Comparison of ENCODE assay signal across 9 cellular contexts in the genomic region with DNA sequence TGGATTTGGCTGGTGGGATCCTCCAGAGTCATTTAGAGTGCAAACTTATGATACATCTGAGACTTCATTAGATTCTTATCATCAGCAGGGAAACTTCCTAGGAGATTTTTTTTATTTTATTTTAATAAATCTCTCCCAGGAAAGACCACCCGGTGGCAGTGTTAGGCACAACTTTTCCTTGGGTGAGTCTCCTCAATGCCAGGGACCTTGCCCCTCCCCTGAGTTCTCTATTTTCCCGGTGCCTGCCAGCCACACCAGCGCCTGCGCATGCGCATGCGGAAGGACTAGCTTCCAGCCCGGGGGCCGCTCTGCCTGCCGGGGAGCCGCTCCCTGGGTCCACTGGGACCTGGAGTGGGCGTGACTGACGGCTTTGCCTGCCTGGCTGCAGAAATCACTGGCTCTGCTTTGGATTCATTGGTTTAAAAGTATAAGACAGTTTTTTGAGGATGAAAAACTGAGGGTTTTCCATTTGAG.
DNase-seq lines count a peak whose midpoint lies in the region; ATAC-seq, FAIRE-seq and TF ChIP-seq lines count a peak whose summit lies in the region.
"Had no signal": no experiment of that assay in that cellular context is flagged by ENCODE, and none has a peak within 500 bp of the region (broad histone marks: within the 10 kb centered on the region; RNA-seq: fewer than 3 reads in every experiment).

No MANE protein-coding gene starts in this region.

- peak; percentile 58 for TF ChIP-seq RAD21 in SK-N-SH (IDR thresholded peaks at IDR 0.05; ENCODE audit: low read length)

- H3F3A ChIP-seq in SK-N-SH (replicated peaks; ENCODE audit: insufficient read depth): no peaks in the 10 kb centered on the region

- no peak overlapping the region for H2BK5ac ChIP-seq in neuronal stem cell (ENCODE audit: low read length)

- CTCF ChIA-PET in SK-N-SH (lab: Yijun Ruan, JAX): interaction anchor here (0.9 to 1.4 kb wide), 7 partner anchors 9 to 313 kb away, joined by 3 to 6 read pairs (median 4); no protein-coding TSS in a partner anchor

- no peak overlapping the region for H3K14ac ChIP-seq in neuronal stem cell (ENCODE audit: low read length)

- no peak overlapping the region for H2AK5ac ChIP-seq in neuronal stem cell (ENCODE audit: low read depth, low read length)

- H3K4me2 ChIP-seq in SK-N-SH (peak overlapping the region; percentile 54; the same call in 1 of the 2 replicates), neuronal stem cell (ENCODE audit: insufficient read depth, low read length, poor library complexity, severe bottlenecking) (no peak overlapping the region)

- WGBS in SK-N-SH (ENCODE audit: low lambda C conversion rate): 4% methylated on average over 12 of the region's 12 CpGs
- WGBS in neuronal stem cell (ENCODE audit: extremely low coverage in 2 of 2, insufficient read length in 2 of 2, insufficient replicate concordance in 1 of 2), 2 donors: no CpG with 5 or more reads among the region's 12 CpGs

- H3K4me3 ChIP-seq in SK-N-SH (ENCODE audit: low read depth in 2 of 2, low read length in 1 of 2) (peak overlapping the region; percentile 32 to 46), neuronal stem cell (ENCODE audit: low read length in 2 of 2) (no peak overlapping the region)

- no peak overlapping the region for H4K8ac ChIP-seq in neuronal stem cell (ENCODE audit: low read depth, low read length)

- no peak overlapping the region for H3K4ac ChIP-seq in neuronal stem cell (ENCODE audit: low read length)

- no peak overlapping the region for H2BK15ac ChIP-seq in neuronal stem cell (ENCODE audit: low read length)

- peak; percentile 41 for TF ChIP-seq CTCF in SK-N-SH (IDR thresholded peaks at IDR 0.05)

- H3K36me3 Mint-ChIP-seq in stimulated activated memory B cell treated with anti-CD40 and anti-IgM and Interleukin-4, amounts not matched to agents 10 μg/mL and 1 μg/mL and 100 μg/mL, for 72 hours: peaks cover 5% of the 10 kb centered on the region

- H3K9me2 ChIP-seq in SK-N-SH: no peaks in the 10 kb centered on the region

- H3K18ac ChIP-seq in neuronal stem cell (ENCODE audit: low read length): no peak overlapping the region

- H2BK12ac ChIP-seq in neuronal stem cell (ENCODE audit: low read length): no peak overlapping the region

- H3K9ac ChIP-seq in SK-N-SH: no peak overlapping the region
- no peak overlapping the region for H3K9ac ChIP-seq in neuronal stem cell (ENCODE audit: low read depth, low read length, poor library complexity)

- H3K79me2 ChIP-seq in SK-N-SH (ENCODE audit: insufficient read depth): no peaks in the 10 kb centered on the region

- H3K27ac ChIP-seq in SK-N-SH (ENCODE audit: low read depth in 2 of 2, low read length in 1 of 2): no peak overlapping the region
- no peak overlapping the region for H3K27ac ChIP-seq in neuronal stem cell (replicated peaks; ENCODE audit: low read length)

- no peaks in the 10 kb centered on the region for H3K4me1 Mint-ChIP-seq in stimulated activated memory B cell treated with anti-CD40 and anti-IgM and Interleukin-4, amounts not matched to agents 10 μg/mL and 1 μg/mL and 100 μg/mL, for 72 hours

- peaks cover 0 to 17% of the 10 kb centered on the region in 2 experiments; a peak in 2 of 4 replicates for H3K4me1 ChIP-seq in SK-N-SH (ENCODE audit: control insufficient read depth in 1 of 2, insufficient read depth in 2 of 2, low read depth in 1 of 2, low read length in 1 of 2)
- H3K4me1 ChIP-seq in neuronal stem cell (ENCODE audit: control insufficient read depth in 2 of 2, insufficient read depth in 1 of 2, low read depth in 1 of 2, low read length in 2 of 2): peaks cover 0 to 3% of the 10 kb centered on the region in 2 donors

- H3K27ac Mint-ChIP-seq in stimulated activated memory B cell treated with anti-CD40 and anti-IgM and Interleukin-4, amounts not matched to agents 10 μg/mL and 1 μg/mL and 100 μg/mL, for 72 hours: no peak overlapping the region
- H3K27ac Mint-ChIP-seq: activated naive CD8-positive, alpha-beta T cell had no signal

- H4K20me1 ChIP-seq in SK-N-SH (ENCODE audit: insufficient read depth): no peaks in the 10 kb centered on the region

- H3K23ac ChIP-seq in neuronal stem cell (ENCODE audit: low read depth, low read length, poor library complexity): no peak overlapping the region

- peaks cover 28% of the 10 kb centered on the region for H3K27me3 Mint-ChIP-seq in stimulated activated memory B cell treated with anti-CD40 and anti-IgM and Interleukin-4, amounts not matched to agents 10 μg/mL and 1 μg/mL and 100 μg/mL, for 72 hours

- H3K9me3 ChIP-seq in SK-N-SH (no peaks in the 10 kb centered on the region), neuronal stem cell (replicated peaks in 1 of 2; ENCODE audit: control insufficient read depth in 2 of 2, insufficient read depth in 1 of 2, low read depth in 1 of 2, low read length in 2 of 2) (no peaks in the 10 kb centered on the region)

- H3K27me3 ChIP-seq in SK-N-SH (ENCODE audit: insufficient read depth): no peaks in the 10 kb centered on the region
- no peaks in the 10 kb centered on the region for H3K27me3 ChIP-seq in neuronal stem cell (ENCODE audit: control insufficient read depth in 3 of 3, insufficient read depth in 3 of 3, low read depth in 1 of 3, low read length in 3 of 3)

- POLR2A ChIA-PET in SK-N-SH (lab: Yijun Ruan, JAX): interaction anchor here (0.6 kb wide), 1 partner anchor 42 kb away, joined by 3 read pairs; no protein-coding TSS in a partner anchor

- no peak for ATAC-seq in stimulated activated memory B cell treated with anti-CD40 and anti-IgM and Interleukin-4, amounts not matched to agents 10 μg/mL and 1 μg/mL and 100 μg/mL, for 72 hours

- no peak for FAIRE-seq in frontal cortex (lab: Jason Lieb, UNC)

- H2BK120ac ChIP-seq in neuronal stem cell (ENCODE audit: low read depth, low read length): no peak overlapping the region

- H2AFZ ChIP-seq in SK-N-SH (ENCODE audit: low read depth): peak overlapping the region; percentile 42; the same call in 1 of the 2 replicates
- peak overlapping the region; percentile 43 for H2AFZ ChIP-seq in neuronal stem cell (ENCODE audit: low read length)

- no peaks in the 10 kb centered on the region for H3K9me3 Mint-ChIP-seq in stimulated activated memory B cell treated with anti-CD40 and anti-IgM and Interleukin-4, amounts not matched to agents 10 μg/mL and 1 μg/mL and 100 μg/mL, for 72 hours

- DNase-seq in DMS 273 (lab: John Stamatoyannopoulos, UW; ENCODE audit: unreplicated experiment) (peak; percentile 98), MV-4-11 (lab: John Stamatoyannopoulos, UW) (peak; percentile 89), SK-N-SH (peak; percentile 91), frontal cortex (ENCODE audit: low spot score in 2 of 2) (peak; percentile 49 to 71), neuronal stem cell (ENCODE audit: low spot score) (peak; percentile 79), T-helper 1 cell (no peak)
- no peak for DNase-seq in NK-92 treated with Interleukin-12 subunit alpha and Interleukin-12 subunit beta, amount 100 ng/mL, for 24 hours (lab: John Stamatoyannopoulos, UW)

- no peaks in the 10 kb centered on the region for H3K79me1 ChIP-seq in neuronal stem cell (ENCODE audit: low read depth, low read length)

- no peak overlapping the region for H4K91ac ChIP-seq in neuronal stem cell (ENCODE audit: low read depth, low read length, poor library complexity)

- no peak overlapping the region for H3K4me3 Mint-ChIP-seq in stimulated activated memory B cell treated with anti-CD40 and anti-IgM and Interleukin-4, amounts not matched to agents 10 μg/mL and 1 μg/mL and 100 μg/mL, for 72 hours
- H3K4me3 Mint-ChIP-seq: activated naive CD8-positive, alpha-beta T cell had no signal

- TF ChIP-seq EP300 in SK-N-SH (IDR thresholded peaks at IDR 0.05; ENCODE audit: borderline replicate concordance in 1 of 2, low read depth in 1 of 2, low read length in 1 of 2): no peak

- H3K36me3 ChIP-seq in SK-N-SH (replicated peaks in 1 of 2; ENCODE audit: control insufficient read depth in 1 of 2, insufficient read depth in 2 of 2, low read length in 1 of 2): no peaks in the 10 kb centered on the region
- no peaks in the 10 kb centered on the region for H3K36me3 ChIP-seq in neuronal stem cell (replicated peaks in 1 of 2; ENCODE audit: control insufficient read depth in 2 of 2, insufficient read depth in 2 of 2, low read length in 2 of 2)

TF ChIP-seq in SK-N-SH, 30 proteins besides CTCF, POLR2A, EP300 and RAD21 (continues in another document):
- TF ChIP-seq, protein P1, sequence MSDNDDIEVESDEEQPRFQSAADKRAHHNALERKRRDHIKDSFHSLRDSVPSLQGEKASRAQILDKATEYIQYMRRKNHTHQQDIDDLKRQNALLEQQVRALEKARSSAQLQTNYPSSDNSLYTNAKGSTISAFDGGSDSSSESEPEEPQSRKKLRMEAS (IDR thresholded peaks at IDR 0.05; ENCODE audit: low read depth): no peak
- TF ChIP-seq GATA2 (CRISPR knock-in tag; IDR thresholded peaks at IDR 0.05): no peak
- TF ChIP-seq, protein P2, sequence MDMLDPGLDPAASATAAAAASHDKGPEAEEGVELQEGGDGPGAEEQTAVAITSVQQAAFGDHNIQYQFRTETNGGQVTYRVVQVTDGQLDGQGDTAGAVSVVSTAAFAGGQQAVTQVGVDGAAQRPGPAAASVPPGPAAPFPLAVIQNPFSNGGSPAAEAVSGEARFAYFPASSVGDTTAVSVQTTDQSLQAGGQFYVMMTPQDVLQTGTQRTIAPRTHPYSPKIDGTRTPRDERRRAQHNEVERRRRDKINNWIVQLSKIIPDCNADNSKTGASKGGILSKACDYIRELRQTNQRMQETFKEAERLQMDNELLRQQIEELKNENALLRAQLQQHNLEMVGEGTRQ (IDR thresholded peaks at IDR 0.05; ENCODE audit: borderline replicate concordance, low read depth, low read length): no peak
- no peak for TF ChIP-seq EZH2phosphoT487 (IDR thresholded peaks at IDR 0.05; ENCODE audit: borderline replicate concordance, low read depth)
- TF ChIP-seq ELF1 (IDR thresholded peaks at IDR 0.05): no peak
- peak; percentile 89 for TF ChIP-seq NRF1 (IDR thresholded peaks at IDR 0.05; ENCODE audit: low read depth, low read length)
- no peak for TF ChIP-seq NFIC (IDR thresholded peaks at IDR 0.05; ENCODE audit: borderline replicate concordance)
- TF ChIP-seq TCF12 (IDR thresholded peaks at IDR 0.05): no peak
- TF ChIP-seq GABPA (IDR thresholded peaks at IDR 0.05; ENCODE audit: low read depth): 0 out of 2 replicates have a peak, but pooled peaks have one; percentile 12
- TF ChIP-seq FOSL2 (IDR thresholded peaks at IDR 0.05; ENCODE audit: borderline replicate concordance, low read depth): no peak
- TF ChIP-seq, protein P3, sequence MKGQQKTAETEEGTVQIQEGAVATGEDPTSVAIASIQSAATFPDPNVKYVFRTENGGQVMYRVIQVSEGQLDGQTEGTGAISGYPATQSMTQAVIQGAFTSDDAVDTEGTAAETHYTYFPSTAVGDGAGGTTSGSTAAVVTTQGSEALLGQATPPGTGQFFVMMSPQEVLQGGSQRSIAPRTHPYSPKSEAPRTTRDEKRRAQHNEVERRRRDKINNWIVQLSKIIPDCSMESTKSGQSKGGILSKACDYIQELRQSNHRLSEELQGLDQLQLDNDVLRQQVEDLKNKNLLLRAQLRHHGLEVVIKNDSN (IDR thresholded peaks at IDR 0.05; ENCODE audit: borderline replicate concordance, low read depth): no peak

Comparison
In these comparisons a context has a peak if more than half of its experiments do, and no peak if none do; other contexts are left out.
1. DNase-seq: peak in DMS 273 (single experiment), MV-4-11 (single experiment), SK-N-SH (single experiment), frontal cortex (2 of 2) and neuronal stem cell (single experiment); none in T-helper 1 cell (0 of 5) and NK-92 treated with Interleukin-12 subunit alpha and Interleukin-12 subunit beta, amount 100 ng/mL, for 24 hours (single experiment).
2. H3K4me3 ChIP-seq: peak in SK-N-SH (2 of 2); none in neuronal stem cell (0 of 2).